1 cellular context compared by ENCODE assay signal in genomic region chr11:126891556-126892217, GRCh38.
TF ChIP-seq lines count a peak whose summit lies in the region.

No MANE protein-coding gene starts in this region.

TF ChIP-seq in H1, 55 proteins besides CTCF, POLR2A, EP300 and RAD21 (continued from another document):
- TF ChIP-seq USF2 (IDR thresholded peaks at IDR 0.05; ENCODE audit: low read length) (no peak), CEBPB (IDR thresholded peaks at IDR 0.05; ENCODE audit: low read depth, low read length) (no peak), GTF2F1 (IDR thresholded peaks at IDR 0.05; ENCODE audit: borderline replicate concordance, low read depth, low read length) (no peak), CREB1 (IDR thresholded peaks at IDR 0.05) (no peak), TCF12 (IDR thresholded peaks at IDR 0.05; ENCODE audit: low read depth, low read length) (no peak), KDM1A (IDR thresholded peaks at IDR 0.05; ENCODE audit: borderline replicate concordance, low read length) (no peak), SP4 (IDR thresholded peaks at IDR 0.05; ENCODE audit: low read length) (no peak)
TF ChIP-seq in H1: peak in this region for 0.
